Comparison of ENCODE assay signal across 8 cellular contexts in the genomic region with DNA sequence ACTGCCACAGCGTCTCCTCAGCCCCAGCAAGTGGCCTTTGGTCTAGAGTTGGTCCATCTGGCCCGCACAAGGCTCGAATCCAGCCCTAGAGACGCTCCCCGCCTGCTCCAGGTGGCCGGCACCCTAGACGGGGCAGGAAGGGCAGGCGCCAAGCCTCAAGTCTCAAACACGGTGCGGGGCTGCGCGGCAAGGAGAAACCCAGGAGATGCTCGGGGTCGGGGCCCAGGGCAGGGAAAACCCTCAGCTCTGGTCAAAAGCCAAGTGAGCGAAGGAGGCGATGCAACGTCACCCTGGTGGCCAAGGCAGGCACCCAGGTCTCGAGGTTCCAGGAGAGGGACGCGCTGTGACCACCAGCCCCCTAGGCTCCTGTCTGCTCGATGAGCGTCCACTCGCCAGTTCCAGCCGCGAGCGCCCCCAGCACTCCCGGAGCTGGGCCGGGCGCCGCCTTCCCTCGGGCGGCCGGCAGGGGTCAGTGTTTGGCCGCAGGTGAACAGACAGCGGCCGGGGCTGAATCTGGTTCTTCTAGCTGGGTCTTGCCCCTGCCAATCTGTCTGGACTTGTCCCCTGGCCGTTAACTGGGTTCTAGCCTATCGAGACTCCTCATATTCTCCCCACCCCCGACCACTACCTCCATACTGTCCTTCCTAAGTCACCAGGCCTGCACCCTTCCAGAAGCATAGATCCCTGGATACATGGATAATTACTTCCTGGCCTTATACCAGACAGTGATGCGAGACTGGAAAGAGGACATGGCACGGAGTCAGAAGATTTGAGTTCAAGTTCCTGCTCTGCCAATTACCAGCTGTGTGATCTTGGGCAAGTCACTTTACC. TPM values are rescaled to one million over a fixed set of nuclear protein-coding genes. Genes with fewer than 3 reads are reported as not detected.
DNase-seq lines count a peak whose midpoint lies in the region; ATAC-seq and TF ChIP-seq lines count a peak whose summit lies in the region.

No MANE protein-coding gene starts in this region.

- DNase-seq in NOMO-1 treated with dmso at 0.1 percent for 144 hours (lab: John Stamatoyannopoulos, UW; ENCODE audit: unreplicated experiment) (peak; percentile 49), epithelial cell of prostate (ENCODE audit: low read depth, low spot score) (peak; percentile 27), mucosa of descending colon (peak; percentile 74 to 86 (median 85))
- peak; percentile 73 for DNase-seq in activated CD8-positive, alpha-beta memory T cell treated with anti-CD3 and anti-CD28 coated beads, Interleukin-2, amount 50 U/mL, for 4 hours
- DNase-seq in stimulated activated CD8-positive, alpha-beta memory T cell treated with anti-CD3 and anti-CD28 coated beads, Interleukin-7, amount 100 ng/mL, for 1 hour (ENCODE audit: low read depth in 2 of 2) = peak; percentile 44 to 47

- no peaks in the 10 kb centered on the region for H3K9me3 ChIP-seq in DOHH2 (ENCODE audit: control insufficient read depth, insufficient read depth, low read length)
- H3K9me3 ChIP-seq in mucosa of descending colon = no peaks in the 10 kb centered on the region

- H3K4me1 ChIP-seq in DOHH2 (ENCODE audit: control insufficient read depth, low read length) = no peaks in the 10 kb centered on the region
- peaks cover 11% of the 10 kb centered on the region for H3K4me1 ChIP-seq in mucosa of descending colon (ENCODE audit: low read depth)

- H3K4me3 ChIP-seq in DOHH2 (ENCODE audit: low read length) = no peak overlapping the region
- H3K4me3 ChIP-seq in mucosa of descending colon = no peak overlapping the region

- intact Hi-C loops in mucosa of descending colon (cut with DNase I, micrococcal nuclease) = loop anchor here (5.0 to 10.0 kb wide), 2 partner anchors 114 to 196 kb away; no protein-coding TSS in a partner anchor

- ATAC-seq in HG03280 (IDR thresholded peaks at IDR 0.05; ENCODE audit: unreplicated experiment) (peak; percentile 80), mucosa of descending colon (peak; percentile 96), GM18873 (IDR thresholded peaks at IDR 0.05; ENCODE audit: low FRiP score, unreplicated experiment) (no peak)

- H4K20me1 ChIP-seq in DOHH2 (ENCODE audit: control insufficient read depth, insufficient read depth, low read depth, low read length) = no peaks in the 10 kb centered on the region

- H3K36me3 ChIP-seq in DOHH2 (ENCODE audit: control insufficient read depth, low read length) (no peaks in the 10 kb centered on the region), mucosa of descending colon (ENCODE audit: low read depth) (no peaks in the 10 kb centered on the region)

- no peaks in the 10 kb centered on the region for H3K79me2 ChIP-seq in DOHH2 (ENCODE audit: control insufficient read depth, low read length)

- H3K9me2 ChIP-seq in DOHH2 (replicated peaks; ENCODE audit: control insufficient read depth, low read length) = no peaks in the 10 kb centered on the region

- H3K4me2 ChIP-seq in DOHH2 (ENCODE audit: low read length) = no peak overlapping the region

- H3K27me3 ChIP-seq in DOHH2 (ENCODE audit: control insufficient read depth, low read length) = peaks cover 27% of the 10 kb centered on the region

- no peaks in the 10 kb centered on the region for H3F3A ChIP-seq in DOHH2 (ENCODE audit: control insufficient read depth, insufficient read depth)

- no peak overlapping the region for H3K27ac ChIP-seq in DOHH2 (ENCODE audit: low read depth, low read length)
- H3K27ac ChIP-seq in epithelial cell of prostate = no peak overlapping the region

- peak; percentile 90 for TF ChIP-seq CTCF in DOHH2 (IDR thresholded peaks at IDR 0.05; ENCODE audit: low read depth, low read length, poor library complexity, severe bottlenecking)
- TF ChIP-seq CTCF in mucosa of descending colon (IDR thresholded peaks at IDR 0.05) = peak; percentile 95

RNA-seq across cellular contexts. Expression of gene PRAC1, which starts 44.0 kb away (rescaled TPM):
- 100 to 1,000 TPM in 2 of 3 donors, 10 to 100 TPM in 1; 32.2 to 180 (median 137) TPM for total RNA-seq in mucosa of descending colon

RNA-seq across cellular contexts. Expression of gene PRAC2, which starts 44.6 kb away (rescaled TPM):
- 10 to 100 TPM in 2 of 3 donors, 1 to 10 TPM in 1; 6.6 to 24.0 (median 12.4) TPM for total RNA-seq in mucosa of descending colon

RNA-seq across cellular contexts. Expression of gene HOXB13, which starts 50.2 kb away (rescaled TPM):
- total RNA-seq in mucosa of descending colon = 10 to 100 TPM; 12.2 to 65.4 (median 48.2) TPM

RNA-seq across cellular contexts. Expression of gene HOXB9, which starts 52.2 kb away (rescaled TPM):
- 10 to 100 TPM; 40.1 to 78.4 (median 41.5) TPM for total RNA-seq in mucosa of descending colon

Comparison
In these comparisons a context has a peak if more than half of its experiments do, and no peak if none do; other contexts are left out.
1. DNase-seq: peak in every context shown above with its lines; median percentile 85 in mucosa of descending colon; 73 in activated CD8-positive, alpha-beta memory T cell treated with anti-CD3 and anti-CD28 coated beads, Interleukin-2, amount 50 U/mL, for 4 hours; 49 in NOMO-1 treated with dmso at 0.1 percent for 144 hours; 46 in stimulated activated CD8-positive, alpha-beta memory T cell treated with anti-CD3 and anti-CD28 coated beads, Interleukin-7, amount 100 ng/mL, for 1 hour; 27 in epithelial cell of prostate.